In the genomic region with DNA sequence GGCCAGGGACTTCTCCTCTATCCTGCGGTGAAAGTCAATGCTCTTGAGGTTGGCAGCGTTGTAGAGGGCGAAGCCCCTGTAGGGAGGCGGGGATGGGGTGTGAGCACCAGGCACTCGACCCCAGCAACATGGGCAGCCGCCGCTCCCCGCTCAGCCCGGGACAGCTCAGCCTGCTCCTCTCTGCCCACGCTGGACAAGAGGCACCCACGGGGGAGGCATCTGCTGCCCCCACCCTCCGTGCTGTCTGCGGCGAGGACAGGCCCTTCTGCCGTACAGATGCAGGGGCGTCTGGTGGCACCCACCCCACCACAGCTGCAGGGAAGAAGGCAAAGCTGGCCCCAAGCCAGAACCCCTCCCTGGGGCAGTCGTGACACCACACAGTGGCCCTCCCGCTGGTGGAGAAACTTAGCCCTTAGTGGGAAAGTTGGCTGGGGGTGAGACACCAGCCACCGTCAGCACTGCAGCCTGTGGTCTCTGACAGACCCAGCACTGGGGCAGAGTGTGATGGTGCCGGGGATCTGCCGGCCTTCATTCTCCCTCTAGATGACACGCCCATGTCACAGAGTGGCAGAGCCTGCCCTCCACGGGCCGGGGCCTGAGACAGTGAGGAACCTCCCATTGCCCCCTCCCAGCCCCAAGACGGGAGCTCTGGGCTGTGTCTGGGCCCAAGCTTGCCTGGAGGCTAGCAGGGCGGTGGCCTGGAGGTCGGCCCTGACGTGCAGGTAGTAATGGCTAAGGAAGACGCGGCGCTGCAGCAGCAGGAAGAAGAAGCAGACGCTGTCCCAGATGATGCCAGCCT, we compare ENCODE assay signal across 27 cellular contexts. TPM values are rescaled to one million over a fixed set of nuclear protein-coding genes. Genes with fewer than 3 reads are reported as not detected.
DNase-seq lines count a peak whose midpoint lies in the region; ATAC-seq and TF ChIP-seq lines count a peak whose summit lies in the region.
"Had no signal": no experiment of that assay in that cellular context is flagged by ENCODE, and none has a peak within 500 bp of the region (broad histone marks: within the 10 kb centered on the region; RNA-seq: fewer than 3 reads in every experiment).

No MANE protein-coding gene starts in this region.

- no peak overlapping the region for H3K27ac ChIP-seq in HCT116 (ENCODE audit: low read depth, low read length)
- H3K27ac ChIP-seq in RWPE1 = no peak overlapping the region
- H3K27ac ChIP-seq: HL-60, pancreas had no signal

- POLR2A ChIA-PET in HCT116 (lab: Charles Lee) (no interaction called here), RWPE1 (lab: Yijun Ruan, JAX; ENCODE audit: low non-redundant PET) (no interaction called here)

- RAD21 ChIA-PET in HCT116 (lab: Charles Lee; ENCODE audit: low non-redundant PET in 1 of 2, low total read pairs in 2 of 2, uncharacterized antibody in 2 of 2, unreplicated experiment in 2 of 2) = no interaction called here

- no peaks in the 10 kb centered on the region for H3K36me3 Mint-ChIP-seq in natural killer cell
- H3K36me3 Mint-ChIP-seq: CD4-positive, CD25-positive, alpha-beta regulatory T cell had no signal

- no peak overlapping the region for H2AFZ ChIP-seq in HCT116 (ENCODE audit: low read depth, low read length, poor library complexity, severe bottlenecking)

- no peaks in the 10 kb centered on the region for H3K27me3 ChIP-seq in HCT116 (ENCODE audit: insufficient read depth, low read length)
- H3K27me3 ChIP-seq: pancreas had no signal

- H3K4me1 Mint-ChIP-seq in natural killer cell = no peaks in the 10 kb centered on the region
- H3K4me1 Mint-ChIP-seq: activated naive CD8-positive, alpha-beta T cell treated with anti-CD3 and anti-CD28 coated beads, Interleukin-2, amount 50 U/mL, for 24 hours; CD4-positive, CD25-positive, alpha-beta regulatory T cell had no signal

- TF ChIP-seq CTCF in HCT116 (IDR thresholded peaks at IDR 0.05 in 2 of 3, conservative IDR thresholded peaks at IDR 0.05 in 1 of 3; ENCODE audit: borderline replicate concordance in 1 of 3, insufficient read depth in 1 of 3, low read depth in 2 of 3, low read length in 2 of 3) (no peak), natural killer cell (IDR thresholded peaks at IDR 0.05) (no peak), RWPE1 (conservative IDR thresholded peaks at IDR 0.05; ENCODE audit: low read depth) (no peak)

- intact Hi-C loops in HCT116 (cut with micrococcal nuclease) = no loop called here
- intact Hi-C loops in natural killer cell (cut with micrococcal nuclease) = no loop called here

- H3K4me1 ChIP-seq in HCT116 (ENCODE audit: control insufficient read depth in 1 of 2, insufficient read depth in 2 of 2, low read length in 2 of 2) = no peaks in the 10 kb centered on the region
- H3K4me1 ChIP-seq: pancreas had no signal

- CTCF ChIA-PET in HCT116 (lab: Charles Lee) = no interaction called here
- CTCF ChIA-PET in RWPE1 (lab: Yijun Ruan, JAX) = no interaction called here

- DNase-seq in NCI-H345 (lab: John Stamatoyannopoulos, UW) = peak; percentile 5
- DNase-seq in NCI-H345 treated with DMSO at 0.1 percent for 48 hours (lab: John Stamatoyannopoulos, UW; ENCODE audit: unreplicated experiment) = no peak
- no peak for DNase-seq in HCT116 (ENCODE audit: low read depth, low spot score)
- DNase-seq in natural killer cell = no peak
- no peak for DNase-seq in RWPE1 (ENCODE audit: low spot score)
- no peak for DNase-seq in NCI-H187 (lab: John Stamatoyannopoulos, UW)
- DNase-seq: activated gamma-delta T cell treated with Interleukin-2 at 50 U/mL for 16 hours; activated naive CD8-positive, alpha-beta T cell treated with anti-CD3 and anti-CD28 coated beads, Interleukin-2, amount 50 U/mL, for 24 hours; activated T-cell treated with anti-CD3 and anti-CD28 coated beads, Interleukin-2, amount 50 U/mL, for 48 hours; Calu3; caudate nucleus; CD4-positive, CD25-positive, alpha-beta regulatory T cell; cortex of kidney; DMS79; effector memory CD4-positive, alpha-beta T cell; Kasumi-1; left colon; mammary epithelial cell; NCI-H1436; NCI-H2081 treated with DMSO at 0.1 percent for 48 hours; NCI-H446 treated with DMSO at 0.1 percent for 48 hours; NCI-H82; pancreas; stimulated activated naive CD4-positive, alpha-beta T cell had no signal

- H3K9me2 ChIP-seq in HCT116 (ENCODE audit: insufficient read depth) = no peaks in the 10 kb centered on the region

- H3K27ac Mint-ChIP-seq in natural killer cell = no peak overlapping the region
- H3K27ac Mint-ChIP-seq: activated naive CD8-positive, alpha-beta T cell treated with anti-CD3 and anti-CD28 coated beads, Interleukin-2, amount 50 U/mL, for 24 hours had no signal

- no TSS peak for BruUV-seq in HCT116 (replicated peaks; lab: Mats Ljungman, UMichigan)

- peaks cover 8% of the 10 kb centered on the region; the same call in 1 of the 2 replicates for H3K79me2 ChIP-seq in HCT116 (ENCODE audit: insufficient read depth, low read length)

- H4K20me1 ChIP-seq in HCT116 (ENCODE audit: insufficient read depth) = no peaks in the 10 kb centered on the region

- H3K27me3 Mint-ChIP-seq in natural killer cell (ENCODE audit: low read depth in 2 of 2) = no peaks in the 10 kb centered on the region
- H3K27me3 Mint-ChIP-seq: activated naive CD8-positive, alpha-beta T cell treated with anti-CD3 and anti-CD28 coated beads, Interleukin-2, amount 50 U/mL, for 24 hours; CD4-positive, CD25-positive, alpha-beta regulatory T cell had no signal

- ATAC-seq in HCT116 = 0 out of 2 replicates have a peak, but pooled peaks have one; percentile 6
- peak in 2 of 3 donors; percentile 24 to 83 for ATAC-seq in natural killer cell
- ATAC-seq: activated naive CD8-positive, alpha-beta T cell treated with anti-CD3 and anti-CD28 coated beads, Interleukin-2, amount 50 U/mL, for 24 hours had no signal

- H3K9me3 ChIP-seq in HCT116 (ENCODE audit: control insufficient read depth in 1 of 2, insufficient read depth in 1 of 2, low read depth in 1 of 2, low read length in 2 of 2) = no peaks in the 10 kb centered on the region
- H3K9me3 ChIP-seq: pancreas had no signal

- peaks cover 43 to 72% of the 10 kb centered on the region in 2 experiments; a peak in 3 of 4 replicates for H3K36me3 ChIP-seq in HCT116 (ENCODE audit: control insufficient read depth in 1 of 2, insufficient read depth in 2 of 2, low read length in 2 of 2)

- H3K4me3 ChIP-seq in HCT116 (replicated peaks in 1 of 2; ENCODE audit: low read depth in 1 of 2, low read length in 2 of 2) = no peak overlapping the region
- H3K4me3 ChIP-seq: pancreas, smooth muscle cell had no signal

- H3K4me2 ChIP-seq in HCT116 (ENCODE audit: low read length) = no peak overlapping the region
- H3K4me2 ChIP-seq: smooth muscle cell had no signal

- no peaks in the 10 kb centered on the region for H3K9me3 Mint-ChIP-seq in natural killer cell
- H3K9me3 Mint-ChIP-seq: activated naive CD8-positive, alpha-beta T cell treated with anti-CD3 and anti-CD28 coated beads, Interleukin-2, amount 50 U/mL, for 24 hours had no signal

- H3K4me3 Mint-ChIP-seq in natural killer cell = no peak overlapping the region
- H3K4me3 Mint-ChIP-seq: activated naive CD8-positive, alpha-beta T cell treated with anti-CD3 and anti-CD28 coated beads, Interleukin-2, amount 50 U/mL, for 24 hours; CD4-positive, CD25-positive, alpha-beta regulatory T cell had no signal

- TF ChIP-seq RAD21 in HCT116 (IDR thresholded peaks at IDR 0.05; ENCODE audit: low read depth) = no peak

- H3K9ac ChIP-seq in HCT116 (ENCODE audit: low read length) = no peak overlapping the region

- TF ChIP-seq POLR2A in HCT116 (IDR thresholded peaks at IDR 0.05; ENCODE audit: borderline replicate concordance, extremely low read depth, insufficient read depth, insufficient read length) = no peak

TF ChIP-seq in HCT116, 20 proteins besides CTCF, POLR2A, EP300 and RAD21 (continues in another document):
- TF ChIP-seq ZFX (IDR thresholded peaks at IDR 0.05) (no peak), CEBPB (IDR thresholded peaks at IDR 0.05; ENCODE audit: low read depth) (no peak), EZH2 (IDR thresholded peaks at IDR 0.05) (no peak), YY1 (IDR thresholded peaks at IDR 0.05; ENCODE audit: extremely low read depth, insufficient replicate concordance, low read depth, low read length) (no peak)
- TF ChIP-seq, protein P1, sequence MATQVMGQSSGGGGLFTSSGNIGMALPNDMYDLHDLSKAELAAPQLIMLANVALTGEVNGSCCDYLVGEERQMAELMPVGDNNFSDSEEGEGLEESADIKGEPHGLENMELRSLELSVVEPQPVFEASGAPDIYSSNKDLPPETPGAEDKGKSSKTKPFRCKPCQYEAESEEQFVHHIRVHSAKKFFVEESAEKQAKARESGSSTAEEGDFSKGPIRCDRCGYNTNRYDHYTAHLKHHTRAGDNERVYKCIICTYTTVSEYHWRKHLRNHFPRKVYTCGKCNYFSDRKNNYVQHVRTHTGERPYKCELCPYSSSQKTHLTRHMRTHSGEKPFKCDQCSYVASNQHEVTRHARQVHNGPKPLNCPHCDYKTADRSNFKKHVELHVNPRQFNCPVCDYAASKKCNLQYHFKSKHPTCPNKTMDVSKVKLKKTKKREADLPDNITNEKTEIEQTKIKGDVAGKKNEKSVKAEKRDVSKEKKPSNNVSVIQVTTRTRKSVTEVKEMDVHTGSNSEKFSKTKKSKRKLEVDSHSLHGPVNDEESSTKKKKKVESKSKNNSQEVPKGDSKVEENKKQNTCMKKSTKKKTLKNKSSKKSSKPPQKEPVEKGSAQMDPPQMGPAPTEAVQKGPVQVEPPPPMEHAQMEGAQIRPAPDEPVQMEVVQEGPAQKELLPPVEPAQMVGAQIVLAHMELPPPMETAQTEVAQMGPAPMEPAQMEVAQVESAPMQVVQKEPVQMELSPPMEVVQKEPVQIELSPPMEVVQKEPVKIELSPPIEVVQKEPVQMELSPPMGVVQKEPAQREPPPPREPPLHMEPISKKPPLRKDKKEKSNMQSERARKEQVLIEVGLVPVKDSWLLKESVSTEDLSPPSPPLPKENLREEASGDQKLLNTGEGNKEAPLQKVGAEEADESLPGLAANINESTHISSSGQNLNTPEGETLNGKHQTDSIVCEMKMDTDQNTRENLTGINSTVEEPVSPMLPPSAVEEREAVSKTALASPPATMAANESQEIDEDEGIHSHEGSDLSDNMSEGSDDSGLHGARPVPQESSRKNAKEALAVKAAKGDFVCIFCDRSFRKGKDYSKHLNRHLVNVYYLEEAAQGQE (IDR thresholded peaks at IDR 0.05; ENCODE audit: low read depth) = no peak
- TF ChIP-seq, protein P2, sequence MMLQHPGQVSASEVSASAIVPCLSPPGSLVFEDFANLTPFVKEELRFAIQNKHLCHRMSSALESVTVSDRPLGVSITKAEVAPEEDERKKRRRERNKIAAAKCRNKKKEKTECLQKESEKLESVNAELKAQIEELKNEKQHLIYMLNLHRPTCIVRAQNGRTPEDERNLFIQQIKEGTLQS (IDR thresholded peaks at IDR 0.05) = no peak

RNA-seq across cellular contexts. Expression of a gene that starts 19.5 kb away (rescaled TPM):
- total RNA-seq in HCT116 (2021; ENCODE audit: unreplicated experiment) = 71.3 TPM
- polyA plus RNA-seq in HCT116 (2012) = 40.4 and 63.0 TPM in 2 replicates
- 10 to 100 TPM; 36.6 to 43.3 (median 39.9) TPM for total RNA-seq in natural killer cell

RNA-seq across cellular contexts. Expression of a gene that starts 19.6 kb away (rescaled TPM):
- total RNA-seq in HCT116 (2021; ENCODE audit: unreplicated experiment) (39.4 TPM), natural killer cell (100 to 1,000 TPM; 459 to 712 (median 501) TPM)
- 21.5 and 22.1 TPM in 2 replicates for polyA plus RNA-seq in HCT116 (2012)

RNA-seq across cellular contexts. Expression of a gene that starts 39.5 kb away (rescaled TPM):
- 2.2 TPM for total RNA-seq in HCT116 (2021; ENCODE audit: unreplicated experiment)
- 1.8 and 2.3 TPM in 2 replicates for polyA plus RNA-seq in HCT116 (2012)
- 1 to 10 TPM; 8.2 to 9.2 (median 8.4) TPM for total RNA-seq in natural killer cell
- total RNA-seq: mammary epithelial cell had no signal
- polyA plus RNA-seq: neural cell had no signal

RNA-seq across cellular contexts. Expression of a gene that starts 59.2 kb away (rescaled TPM):
- total RNA-seq in HCT116 (2021; ENCODE audit: unreplicated experiment) (224 TPM), natural killer cell (100 to 1,000 TPM; 172 to 197 (median 183) TPM)
- polyA plus RNA-seq in HCT116 (2012) = 198 and 280 TPM in 2 replicates
- polyA plus RNA-seq: neural cell had no signal

Comparison
In these comparisons a context has a peak if more than half of its experiments do, and no peak if none do; other contexts are left out.
1. RNA of a gene that starts 19.6 kb away (total RNA-seq): 459 to 712 TPM in natural killer cell; 39.4 TPM in HCT116 (single experiment); every median in the first group is over 10 times any median in the second.